ENCODE assay signal across 8 cellular contexts in the genomic region with DNA sequence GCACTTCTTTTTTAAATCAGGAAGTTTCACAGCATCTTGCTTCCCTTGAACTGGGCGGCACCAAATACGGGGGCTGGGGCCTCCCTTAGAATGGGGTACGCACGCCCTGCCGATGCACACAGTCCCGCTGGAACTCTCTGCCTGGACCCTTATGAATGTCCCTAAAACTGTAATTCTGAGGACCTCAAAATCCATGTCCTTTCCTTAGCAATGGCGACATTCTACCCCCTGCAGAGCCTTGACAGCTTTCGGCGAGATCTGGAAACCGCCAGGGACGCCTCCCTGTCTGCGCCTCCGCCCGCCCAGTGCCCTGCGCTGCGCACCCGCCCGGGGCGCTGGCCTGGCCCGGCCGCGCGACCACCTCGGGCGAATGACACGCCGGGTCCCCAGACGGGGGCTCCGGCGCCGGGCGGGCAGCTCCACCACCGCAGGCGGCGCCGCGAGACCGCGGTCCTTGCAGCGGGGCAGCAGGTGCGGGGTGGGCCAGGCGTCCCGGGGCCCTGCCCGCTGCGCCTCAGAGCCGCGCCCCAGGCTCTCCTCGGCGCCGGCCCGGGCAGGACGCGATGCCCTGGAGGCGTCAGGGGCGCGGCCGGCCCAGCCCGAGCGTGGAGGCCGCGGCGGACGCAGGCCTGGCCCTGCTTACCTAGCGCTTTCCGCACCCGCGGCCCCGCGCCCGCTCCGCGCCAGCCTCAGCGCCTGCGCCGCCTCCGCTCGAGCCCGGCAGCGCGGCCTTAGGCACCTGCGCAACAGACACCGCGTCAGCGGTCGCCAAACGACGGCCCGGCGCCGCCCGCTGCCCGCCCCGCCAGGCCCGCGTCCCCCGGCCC. TPM values are rescaled to one million over a fixed set of nuclear protein-coding genes. Genes with fewer than 3 reads are reported as not detected.
A peak's percentile ranks its signal among the peaks of the same experiment; 100 is the strongest.
DNase-seq lines count a peak whose midpoint lies in the region; ATAC-seq, FAIRE-seq and TF ChIP-seq lines count a peak whose summit lies in the region.

No MANE protein-coding gene starts in this region.

- peaks cover 41% of the 10 kb centered on the region for H3K36me3 Mint-ChIP-seq in Calu3 (ENCODE audit: insufficient read depth, unreplicated experiment)
- peaks cover 0 to 4% (median 0%) of the 10 kb centered on the region in 3 donors for H3K36me3 Mint-ChIP-seq in immature natural killer cell

- no peak; the same call in 1 of the 2 replicates for TF ChIP-seq POLR2A in GM12878 (IDR thresholded peaks at IDR 0.05; ENCODE audit: low read depth, low read length)

- BruUV-seq in Calu3 (replicated peaks; lab: Mats Ljungman, UMichigan), result no TSS peak
- BruUV-seq in GM12878 (replicated peaks; lab: Mats Ljungman, UMichigan), result no TSS peak

- H3K27me3 Mint-ChIP-seq in Calu3 (ENCODE audit: unreplicated experiment) (no peaks in the 10 kb centered on the region), immature natural killer cell (ENCODE audit: low read depth in 3 of 3) (peaks cover 8 to 14% (median 11%) of the 10 kb centered on the region in 3 donors)

- H3K36me3 ChIP-seq in GM12878 (ENCODE audit: control insufficient read depth in 2 of 2, insufficient read depth in 2 of 2, low read length in 1 of 2), result no peaks in the 10 kb centered on the region

- H3K4me3 ChIP-seq in GM12878, result peak overlapping the region; percentile 75

- H3K27ac Mint-ChIP-seq in Calu3 (ENCODE audit: unreplicated experiment) (peak overlapping the region; percentile 91), immature natural killer cell (peak overlapping the region; percentile 79 to 87 (median 84))

- H3K9ac ChIP-seq in GM12878 (ENCODE audit: control insufficient read depth, insufficient read depth, low read length), result peak overlapping the region; percentile 48; the same call in 1 of the 2 replicates

- POLR2A ChIA-PET in GM12878 (lab: Charles Lee), result interaction anchor here (2.4 kb wide), 1 partner anchor 44 kb away, joined by 8 read pairs; a partner anchor contains a TSS

- H3K27me3 ChIP-seq in GM12878 (replicated peaks in 1 of 2; ENCODE audit: control insufficient read depth in 2 of 2, insufficient read depth in 2 of 2, low read length in 1 of 2), result no peaks in the 10 kb centered on the region

- FAIRE-seq in GM12878 (lab: Jason Lieb, UNC), result no peak

- H3K4me1 Mint-ChIP-seq in Calu3 (ENCODE audit: low read depth, unreplicated experiment) (no peaks in the 10 kb centered on the region), immature natural killer cell (peaks cover 36 to 44% of the 10 kb centered on the region in 2 donors)

- DNase-seq in Calu3 (peak; percentile 68), T-helper 1 cell (peak; percentile 60 to 75 (median 67)), GM12878 (ENCODE audit: low read depth, low spot score) (no peak), immature natural killer cell (peak in 1 of 3 donors; percentile 87), T1000 (lab: John Stamatoyannopoulos, UW) (no peak)
- peak; percentile 26 to 61 (median 40) for DNase-seq in stimulated activated CD4-positive, alpha-beta T cell treated with anti-CD3 and anti-CD28 coated beads, Interleukin-12 subunit alpha, Interleukin-12 subunit beta, amount 100 ng/mL, for 48 hours (ENCODE audit: low read depth in 2 of 3, low spot score in 1 of 3)

- H2AFZ ChIP-seq in GM12878 (ENCODE audit: control insufficient read depth, low read depth, low read length), result peak overlapping the region; percentile 99

- peak; percentile 51 for ATAC-seq in GM19452 (IDR thresholded peaks at IDR 0.05; ENCODE audit: unreplicated experiment)
- ATAC-seq in HG03558 (IDR thresholded peaks at IDR 0.05; ENCODE audit: extremely low read depth, unreplicated experiment), result peak; percentile 36
- peak; percentile 48 for ATAC-seq in GM12878

- intact Hi-C loops in Calu3 (cut with micrococcal nuclease; ENCODE audit: unreplicated experiment), result no loop called here
- intact Hi-C loops in GM12878 (cut with micrococcal nuclease; ENCODE audit: unreplicated experiment), result loop anchor here (2.0 kb wide), 1 partner anchor 43 kb away; a partner anchor contains a TSS

- H3K27ac ChIP-seq in GM12878 (ENCODE audit: control insufficient read depth, insufficient read depth), result no peak overlapping the region

- peaks cover 4% of the 10 kb centered on the region; the same call in 1 of the 2 replicates for H3K4me1 ChIP-seq in GM12878 (ENCODE audit: control insufficient read depth, insufficient read depth, low read length)

- H3K9me3 Mint-ChIP-seq in Calu3 (ENCODE audit: low read depth, unreplicated experiment) (no peaks in the 10 kb centered on the region), immature natural killer cell (no peaks in the 10 kb centered on the region)

- no peaks in the 10 kb centered on the region for H3K9me3 ChIP-seq in GM12878 (replicated peaks; ENCODE audit: control insufficient read depth, insufficient read depth, low read length)

- H3K4me2 ChIP-seq in GM12878 (ENCODE audit: control insufficient read depth, insufficient read depth), result peak overlapping the region; percentile 70

- no peak for TF ChIP-seq CTCF in Calu3 (IDR thresholded peaks at IDR 0.05; ENCODE audit: unreplicated experiment)
- TF ChIP-seq CTCF in GM12878 (IDR thresholded peaks at IDR 0.05 in 2 of 3, conservative IDR thresholded peaks at IDR 0.05 in 1 of 3; ENCODE audit: control insufficient read depth in 2 of 3, extremely low read depth in 1 of 3, insufficient read depth in 1 of 3, low read depth in 3 of 3, low read length in 3 of 3), result no peak

- H3K4me3 Mint-ChIP-seq in Calu3 (ENCODE audit: low read depth, unreplicated experiment), result peak overlapping the region; percentile 97
- peak overlapping the region; percentile 78 to 83 (median 82) for H3K4me3 Mint-ChIP-seq in immature natural killer cell

- SMC1A ChIA-PET in GM12878 (lab: Charles Lee; ENCODE audit: uncharacterized antibody, unreplicated experiment), result no interaction called here

- CTCF ChIA-PET in Calu3 (lab: Charles Lee), result interaction anchor here (1.0 kb wide), 1 partner anchor 139 kb away, joined by 3 read pairs; a partner anchor contains a TSS
- CTCF ChIA-PET in GM12878 (lab: Yijun Ruan, JAX), result no interaction called here

- TF ChIP-seq RAD21 in GM12878 (IDR thresholded peaks at IDR 0.05; ENCODE audit: insufficient read depth, low read depth, low read length), result no peak

- RAD21 ChIA-PET in GM12878 (lab: Charles Lee; ENCODE audit: unreplicated experiment), result no interaction called here

- H4K20me1 ChIP-seq in GM12878 (ENCODE audit: control insufficient read depth, insufficient read depth), result no peaks in the 10 kb centered on the region

- H3K79me2 ChIP-seq in GM12878 (ENCODE audit: control insufficient read depth, insufficient read depth, low read length), result peaks cover 17% of the 10 kb centered on the region

- TF ChIP-seq EP300 in GM12878 (IDR thresholded peaks at IDR 0.05; ENCODE audit: borderline replicate concordance in 1 of 2, control insufficient read depth in 1 of 2, low read depth in 2 of 2, low read length in 2 of 2), result no peak

- WGBS in GM12878 (ENCODE audit: insufficient coverage, insufficient replicate concordance, low lambda C conversion rate, missing lambda C conversion rate), result 2% methylated on average over 77 of the region's 96 CpGs

- in situ Hi-C loops in GM12878 (cut with MboI), result no loop called here

RNA-seq across cellular contexts. Expression of a gene that starts 0.5 kb away (rescaled TPM):
- 48.0 and 48.2 TPM in 2 replicates for total RNA-seq in Calu3 (2022)
- 8.0 and 8.6 TPM in 2 replicates for total RNA-seq in GM12878 (2013; cell fraction: nucleolus; rRNA removed)
- 31.5 and 37.5 TPM in 2 replicates for total RNA-seq in GM12878 (2014; rRNA removed)
- 18.9 and 22.6 TPM in 2 replicates for total RNA-seq in GM12878 (2014; rRNA removed; fragmentation: Illumina TruSeq; extraction: Trizol)
- total RNA-seq in GM12878 (2021), result 24.9 and 26.2 TPM in 2 replicates
- 7.0 TPM for polyA plus RNA-seq in GM12878 (2011; ENCODE audit: low read depth)
- polyA plus RNA-seq in GM12878 (2011; rRNA removed), result 6.4 and 12.1 TPM in 2 replicates
- 15.5 and 26.5 TPM in 2 replicates for polyA plus RNA-seq in GM12878 (2011; cell fraction: cytosol; rRNA removed)
- 22.3 and 23.4 TPM in 2 replicates for polyA plus RNA-seq in GM12878 (2011; cell fraction: nucleus; rRNA removed)
- 15.0 and 19.6 TPM in 2 replicates for polyA plus RNA-seq in GM12878 (2012)
- 7.8 and 19.9 TPM in 2 replicates for polyA plus RNA-seq in GM12878 (2014; fragmentation: Illumina TruSeq; extraction: Trizol)
- polyA plus RNA-seq in GM12878 (2014; fragmentation: Nextera tagmentation; extraction: Ambion mirVana), result 1 to 10 TPM; 2.0 to 2.3 TPM
- 47.3 and 50.1 TPM in 2 replicates for polyA plus RNA-seq in GM12878 (2014; rRNA removed)
- polyA plus RNA-seq in GM12878 (2016; fragmentation: Nextera tagmentation; extraction: Ambion mirVana), result 10 to 100 TPM; 37.8 to 43.3 TPM
- 10.1 and 14.8 TPM in 2 replicates for polyA minus RNA-seq in GM12878 (2011; rRNA and poly(A)+ RNA removed)
- 3.5 and 4.8 TPM in 2 replicates for polyA minus RNA-seq in GM12878 (2011; cell fraction: cytosol; rRNA and poly(A)+ RNA removed)
- 5.8 and 7.7 TPM in 2 replicates for polyA minus RNA-seq in GM12878 (2011; cell fraction: nucleus; rRNA and poly(A)+ RNA removed)
- polyA plus RNA-seq in immature natural killer cell, result 10 to 100 TPM; 53.0 to 54.7 (median 54.3) TPM

RNA-seq across cellular contexts. Expression of a gene that starts 0.9 kb away (rescaled TPM):
- 33.1 and 43.3 TPM in 2 replicates for total RNA-seq in Calu3 (2022)
- 14.3 and 21.3 TPM in 2 replicates for total RNA-seq in GM12878 (2013; cell fraction: nucleolus; rRNA removed)
- 36.1 and 43.0 TPM in 2 replicates for total RNA-seq in GM12878 (2014; rRNA removed)
- total RNA-seq in GM12878 (2014; rRNA removed; fragmentation: Illumina TruSeq; extraction: Trizol), result 15.1 and 15.8 TPM in 2 replicates
- total RNA-seq in GM12878 (2021), result 18.5 and 23.4 TPM in 2 replicates
- 14.9 TPM for polyA plus RNA-seq in GM12878 (2011; ENCODE audit: low read depth)
- polyA plus RNA-seq in GM12878 (2011; rRNA removed), result 16.4 and 19.1 TPM in 2 replicates
- polyA plus RNA-seq in GM12878 (2011; cell fraction: cytosol; rRNA removed), result 28.5 and 45.0 TPM in 2 replicates
- polyA plus RNA-seq in GM12878 (2011; cell fraction: nucleus; rRNA removed), result 10.6 and 15.9 TPM in 2 replicates
- polyA plus RNA-seq in GM12878 (2012), result 14.1 and 17.2 TPM in 2 replicates
- polyA plus RNA-seq in GM12878 (2014; fragmentation: Illumina TruSeq; extraction: Trizol), result 13.2 and 13.3 TPM in 2 replicates
- 1 to 10 TPM; 4.3 to 10.0 TPM for polyA plus RNA-seq in GM12878 (2014; fragmentation: Nextera tagmentation; extraction: Ambion mirVana)
- polyA plus RNA-seq in GM12878 (2014; rRNA removed), result 35.0 and 41.8 TPM in 2 replicates
- polyA plus RNA-seq in GM12878 (2016; fragmentation: Nextera tagmentation; extraction: Ambion mirVana), result 10 to 100 TPM; 29.8 to 32.8 TPM
- polyA minus RNA-seq in GM12878 (2011; rRNA and poly(A)+ RNA removed), result 17.3 and 25.0 TPM in 2 replicates
- polyA minus RNA-seq in GM12878 (2011; cell fraction: cytosol; rRNA and poly(A)+ RNA removed), result 8.7 and 10.8 TPM in 2 replicates
- 13.1 and 22.5 TPM in 2 replicates for polyA minus RNA-seq in GM12878 (2011; cell fraction: nucleus; rRNA and poly(A)+ RNA removed)
- 10 to 100 TPM; 22.7 to 35.4 (median 24.8) TPM for polyA plus RNA-seq in immature natural killer cell

RNA-seq across cellular contexts. Expression of a gene that starts 32.6 kb away (rescaled TPM):
- total RNA-seq in Calu3 (2022), result not detected in 2 replicates
- total RNA-seq in GM12878 (2013; cell fraction: nucleolus; rRNA removed), result 0.17 TPM in 1 of 2 replicates, not detected in the other
- total RNA-seq in GM12878 (2014; rRNA removed), result 0.11 TPM in 1 of 2 replicates, not detected in the other
- total RNA-seq in GM12878 (2014; rRNA removed; fragmentation: Illumina TruSeq; extraction: Trizol), result not detected in 2 replicates
- total RNA-seq in GM12878 (2021), result not detected in 2 replicates
- polyA plus RNA-seq in GM12878 (2011; ENCODE audit: low read depth), result not detected
- polyA plus RNA-seq in GM12878 (2011; rRNA removed), result not detected in 2 replicates
- polyA plus RNA-seq in GM12878 (2011; cell fraction: cytosol; rRNA removed), result not detected in 2 replicates
- 0.12 TPM in 1 of 2 replicates, not detected in the other for polyA plus RNA-seq in GM12878 (2011; cell fraction: nucleus; rRNA removed)
- 0.21 and 0.32 TPM in 2 replicates for polyA plus RNA-seq in GM12878 (2012)
- not detected in 2 replicates for polyA plus RNA-seq in GM12878 (2014; fragmentation: Illumina TruSeq; extraction: Trizol)
- polyA plus RNA-seq in GM12878 (2014; fragmentation: Nextera tagmentation; extraction: Ambion mirVana), result not detected
- 0.04 TPM in 1 of 2 replicates, not detected in the other for polyA plus RNA-seq in GM12878 (2014; rRNA removed)
- polyA plus RNA-seq in GM12878 (2016; fragmentation: Nextera tagmentation; extraction: Ambion mirVana), result not detected
- polyA minus RNA-seq in GM12878 (2011; rRNA and poly(A)+ RNA removed), result not detected in 2 replicates
- not detected in 2 replicates for polyA minus RNA-seq in GM12878 (2011; cell fraction: cytosol; rRNA and poly(A)+ RNA removed)
- polyA minus RNA-seq in GM12878 (2011; cell fraction: nucleus; rRNA and poly(A)+ RNA removed), result not detected in 2 replicates
- not detected for polyA plus RNA-seq in immature natural killer cell

RNA-seq across cellular contexts. Expression of a gene that starts 43.3 kb away (rescaled TPM):
- total RNA-seq in Calu3 (2022) (91.8 and 98.1 TPM in 2 replicates), GM12878 (2014; rRNA removed) (88.8 and 106 TPM in 2 replicates), GM12878 (2014; rRNA removed; fragmentation: Illumina TruSeq; extraction: Trizol) (11.0 and 13.5 TPM in 2 replicates), GM12878 (2021) (73.2 and 79.8 TPM in 2 replicates)
- total RNA-seq in GM12878 (2013; cell fraction: nucleolus; rRNA removed), result 45.7 and 59.5 TPM in 2 replicates
- polyA plus RNA-seq in GM12878 (2011; ENCODE audit: low read depth), result 11.7 TPM
- polyA plus RNA-seq in GM12878 (2011; rRNA removed) (8.2 and 23.6 TPM in 2 replicates), GM12878 (2014; fragmentation: Illumina TruSeq; extraction: Trizol) (0.73 and 6.5 TPM in 2 replicates), GM12878 (2014; fragmentation: Nextera tagmentation; extraction: Ambion mirVana) (1 to 10 TPM; 1.9 to 5.9 TPM), GM12878 (2014; rRNA removed) (80.5 and 94.5 TPM in 2 replicates), GM12878 (2016; fragmentation: Nextera tagmentation; extraction: Ambion mirVana) (100 to 1,000 TPM; 115 to 129 TPM), immature natural killer cell (100 to 1,000 TPM; 106 to 151 (median 127) TPM)
- polyA plus RNA-seq in GM12878 (2011; cell fraction: cytosol; rRNA removed), result 54.5 and 91.2 TPM in 2 replicates
- polyA plus RNA-seq in GM12878 (2011; cell fraction: nucleus; rRNA removed), result 102 and 133 TPM in 2 replicates
- 44.3 and 48.4 TPM in 2 replicates for polyA plus RNA-seq in GM12878 (2012)
- polyA minus RNA-seq in GM12878 (2011; rRNA and poly(A)+ RNA removed), result 8.8 and 27.4 TPM in 2 replicates
- 18.5 and 20.3 TPM in 2 replicates for polyA minus RNA-seq in GM12878 (2011; cell fraction: cytosol; rRNA and poly(A)+ RNA removed)
- 17.7 and 27.6 TPM in 2 replicates for polyA minus RNA-seq in GM12878 (2011; cell fraction: nucleus; rRNA and poly(A)+ RNA removed)

RNA-seq across cellular contexts. Expression of a gene that starts 43.7 kb away (rescaled TPM):
- total RNA-seq in Calu3 (2022) (44.3 and 45.2 TPM in 2 replicates), GM12878 (2014; rRNA removed) (22.2 and 26.2 TPM in 2 replicates), GM12878 (2014; rRNA removed; fragmentation: Illumina TruSeq; extraction: Trizol) (4.4 and 5.5 TPM in 2 replicates), GM12878 (2021) (18.3 and 18.5 TPM in 2 replicates)
- total RNA-seq in GM12878 (2013; cell fraction: nucleolus; rRNA removed), result 28.8 and 39.6 TPM in 2 replicates
- 6.5 TPM for polyA plus RNA-seq in GM12878 (2011; ENCODE audit: low read depth)
- polyA plus RNA-seq in GM12878 (2011; rRNA removed) (4.7 and 9.7 TPM in 2 replicates), GM12878 (2014; fragmentation: Illumina TruSeq; extraction: Trizol) (0.97 and 2.8 TPM in 2 replicates), GM12878 (2014; fragmentation: Nextera tagmentation; extraction: Ambion mirVana) (1 to 10 TPM in 1 of 2 experiments, under 1 TPM in 1; 0.31 to 1.5 TPM), GM12878 (2014; rRNA removed) (26.9 and 32.4 TPM in 2 replicates), GM12878 (2016; fragmentation: Nextera tagmentation; extraction: Ambion mirVana) (10 to 100 TPM; 25.3 to 26.1 TPM), immature natural killer cell (10 to 100 TPM; 68.3 to 80.4 (median 77.6) TPM)
- 18.5 and 28.3 TPM in 2 replicates for polyA plus RNA-seq in GM12878 (2011; cell fraction: cytosol; rRNA removed)
- polyA plus RNA-seq in GM12878 (2011; cell fraction: nucleus; rRNA removed), result 87.6 and 94.0 TPM in 2 replicates
- polyA plus RNA-seq in GM12878 (2012), result 19.6 and 21.3 TPM in 2 replicates
- polyA minus RNA-seq in GM12878 (2011; rRNA and poly(A)+ RNA removed), result 5.9 and 9.0 TPM in 2 replicates
- polyA minus RNA-seq in GM12878 (2011; cell fraction: cytosol; rRNA and poly(A)+ RNA removed), result 4.8 and 5.2 TPM in 2 replicates
- polyA minus RNA-seq in GM12878 (2011; cell fraction: nucleus; rRNA and poly(A)+ RNA removed), result 5.7 and 13.8 TPM in 2 replicates

Comparison
In these comparisons a context has a peak if more than half of its experiments do, and no peak if none do; other contexts are left out.
1. DNase-seq: peak in Calu3 (single experiment), T-helper 1 cell (5 of 5) and stimulated activated CD4-positive, alpha-beta T cell treated with anti-CD3 and anti-CD28 coated beads, Interleukin-12 subunit alpha, Interleukin-12 subunit beta, amount 100 ng/mL, for 48 hours (3 of 3); none in GM12878 (single experiment) and T1000 (single experiment).
2. Peak in every context shown above with its lines, with median percentiles within 50 percentile points of each other: ATAC-seq.